1 cellular context compared by ENCODE assay signal in genomic region chr12:92938018-92938417, GRCh38.
TF ChIP-seq lines count a peak whose summit lies in the region.

No MANE protein-coding gene starts in this region.

TF ChIP-seq in GM12878, 131 proteins besides CTCF, POLR2A, EP300 and RAD21:
- no peak for TF ChIP-seq ZNF274 (IDR thresholded peaks at IDR 0.05; ENCODE audit: insufficient read depth, insufficient read length)
- peak; percentile 75 for TF ChIP-seq RUNX3 (IDR thresholded peaks at IDR 0.05; ENCODE audit: low read length)
TF ChIP-seq in GM12878: peak in this region for 1.
